22 cellular contexts compared by ENCODE assay signal in the genomic region with DNA sequence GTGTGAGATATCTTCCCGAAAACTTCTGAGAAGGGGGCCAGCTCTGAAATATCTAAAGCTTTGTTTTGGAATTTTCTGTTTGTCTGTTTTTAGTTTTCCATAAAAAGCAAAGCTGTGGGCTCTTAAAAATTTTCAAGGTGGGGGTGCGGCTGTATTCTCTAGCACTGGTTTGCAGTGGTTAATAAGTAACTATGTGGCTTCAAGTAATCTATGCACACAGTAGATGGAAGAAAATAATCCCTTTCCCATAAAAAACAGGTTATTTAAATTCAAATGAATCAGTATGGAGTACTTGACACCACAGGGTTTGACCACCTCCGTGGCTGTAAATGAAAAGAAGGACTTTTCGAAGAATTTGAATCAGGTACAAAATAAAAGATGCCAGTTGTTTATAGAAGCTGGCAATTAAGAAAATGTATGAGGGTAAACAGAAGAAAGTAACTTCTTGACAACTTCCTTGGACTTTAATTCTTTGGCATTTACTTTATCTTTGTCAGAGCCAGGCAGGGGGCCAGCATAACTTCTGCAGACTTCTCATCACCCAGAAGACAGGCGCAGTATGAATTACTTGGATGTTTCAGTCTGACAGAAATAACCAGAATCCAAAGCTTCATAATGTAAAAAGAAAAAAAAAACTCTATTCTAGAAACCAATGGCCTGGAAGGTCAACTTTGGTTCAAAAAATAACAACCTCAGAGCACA.
"Had no signal": no experiment of that assay in that cellular context is flagged by ENCODE, and none has a peak within 500 bp of the region (broad histone marks: within the 10 kb centered on the region; RNA-seq: fewer than 3 reads in every experiment).

No MANE protein-coding gene starts in this region.

- H3K9me3 ChIP-seq: left lung, neutrophil, sigmoid colon, stomach had no signal

- ATAC-seq: activated T-helper 17 cell treated with anti-CD3 and anti-CD28 coated beads, Interleukin-2, amount 50 U/mL, for 72 hours; foreskin keratinocyte; left lung; naive thymus-derived CD8-positive, alpha-beta T cell; stimulated activated effector memory CD8-positive, alpha-beta T cell treated with anti-CD3 and anti-CD28 coated beads, Interleukin-12 subunit alpha, Interleukin-12 subunit beta, amount 100 ng/mL, for 72 hours had no signal

- H3K9me3 Mint-ChIP-seq: activated naive CD8-positive, alpha-beta T cell treated with anti-CD3 and anti-CD28 coated beads, Interleukin-2, amount 10 ng/mL, durations not matched to agents 7 days and 5 days; T-helper 1 cell treated with Interleukin-12 subunit alpha and Interleukin-12 subunit beta and Interleukin-4 antibody, amounts not matched to agents 30 μg/mL and 1 μg/mL, for 36 hours; type B pancreatic cell had no signal

- H3K27me3 Mint-ChIP-seq: activated naive CD8-positive, alpha-beta T cell treated with anti-CD3 and anti-CD28 coated beads, Interleukin-2, amount 10 ng/mL, durations not matched to agents 7 days and 5 days; activated T-helper 17 cell treated with anti-CD3 and anti-CD28 coated beads, Interleukin-2, amount 50 U/mL, for 72 hours; naive thymus-derived CD8-positive, alpha-beta T cell; type B pancreatic cell had no signal

- H3K36me3 Mint-ChIP-seq: activated naive CD8-positive, alpha-beta T cell treated with anti-CD3 and anti-CD28 coated beads, Interleukin-2, amount 10 ng/mL, durations not matched to agents 7 days and 5 days; brain; naive thymus-derived CD8-positive, alpha-beta T cell; stimulated activated effector memory CD8-positive, alpha-beta T cell treated with anti-CD3 and anti-CD28 coated beads, Interleukin-12 subunit alpha, Interleukin-12 subunit beta, amount 100 ng/mL, for 72 hours; type B pancreatic cell had no signal

- H3K27me3 ChIP-seq: dorsolateral prefrontal cortex, foreskin keratinocyte, left lung, neutrophil, sigmoid colon, stomach had no signal

- H3K4me3 ChIP-seq: dorsolateral prefrontal cortex, left lung, sigmoid colon, stomach had no signal

- H3K4me1 Mint-ChIP-seq: activated naive CD8-positive, alpha-beta T cell treated with anti-CD3 and anti-CD28 coated beads, Interleukin-2, amount 10 ng/mL, durations not matched to agents 7 days and 5 days; activated T-helper 17 cell treated with anti-CD3 and anti-CD28 coated beads, Interleukin-2, amount 50 U/mL, for 72 hours; naive thymus-derived CD8-positive, alpha-beta T cell; stimulated activated effector memory CD8-positive, alpha-beta T cell treated with anti-CD3 and anti-CD28 coated beads, Interleukin-12 subunit alpha, Interleukin-12 subunit beta, amount 100 ng/mL, for 72 hours had no signal

- H3K27ac Mint-ChIP-seq: activated naive CD8-positive, alpha-beta T cell treated with anti-CD3 and anti-CD28 coated beads, Interleukin-2, amount 10 ng/mL, durations not matched to agents 7 days and 5 days; activated T-helper 17 cell treated with anti-CD3 and anti-CD28 coated beads, Interleukin-2, amount 50 U/mL, for 72 hours; naive thymus-derived CD8-positive, alpha-beta T cell; stimulated activated effector memory CD8-positive, alpha-beta T cell treated with anti-CD3 and anti-CD28 coated beads, Interleukin-12 subunit alpha, Interleukin-12 subunit beta, amount 100 ng/mL, for 72 hours; T-helper 1 cell treated with Interleukin-12 subunit alpha and Interleukin-12 subunit beta and Interleukin-4 antibody, amounts not matched to agents 30 μg/mL and 1 μg/mL, for 36 hours; type B pancreatic cell had no signal

- H3K4me3 Mint-ChIP-seq: activated naive CD8-positive, alpha-beta T cell treated with anti-CD3 and anti-CD28 coated beads, Interleukin-2, amount 10 ng/mL, durations not matched to agents 7 days and 5 days; activated T-helper 17 cell treated with anti-CD3 and anti-CD28 coated beads, Interleukin-2, amount 50 U/mL, for 72 hours; brain; naive thymus-derived CD8-positive, alpha-beta T cell; stimulated activated effector memory CD8-positive, alpha-beta T cell treated with anti-CD3 and anti-CD28 coated beads, Interleukin-12 subunit alpha, Interleukin-12 subunit beta, amount 100 ng/mL, for 72 hours; T-helper 1 cell treated with Interleukin-12 subunit alpha and Interleukin-12 subunit beta and Interleukin-4 antibody, amounts not matched to agents 30 μg/mL and 1 μg/mL, for 36 hours; type B pancreatic cell had no signal

- H3K27ac ChIP-seq: dorsolateral prefrontal cortex, foreskin keratinocyte, left lung, neutrophil, sigmoid colon, stomach, WERI-Rb-1 had no signal

- H3K4me1 ChIP-seq: foreskin keratinocyte, left lung, sigmoid colon, stomach had no signal

- DNase-seq: activated CD4-positive, alpha-beta T cell treated with anti-CD3 and anti-CD28 coated beads, Interleukin-2, amount 50 U/mL, for 48 hours; activated naive CD4-positive, alpha-beta T cell treated with Interleukin-2 at 50 U/mL for 16 hours; activated naive CD8-positive, alpha-beta T cell treated with anti-CD3 and anti-CD28 coated beads, Interleukin-2, amount 10 ng/mL, durations not matched to agents 7 days and 5 days; amygdala; caudate nucleus; dorsolateral prefrontal cortex; foreskin keratinocyte; hippocampal formation; islet precursor cell; left lung; mammary epithelial cell; naive thymus-derived CD8-positive, alpha-beta T cell; sigmoid colon; stimulated activated CD4-positive, alpha-beta T cell treated with anti-CD3 and anti-CD28 coated beads, Interleukin-4, amount 100 ng/mL, for 24 hours; stomach; WERI-Rb-1 had no signal

- H3K36me3 ChIP-seq: left lung, neutrophil, sigmoid colon, stomach, WERI-Rb-1 had no signal
